17 cellular contexts compared by ENCODE assay signal in the genomic region with DNA sequence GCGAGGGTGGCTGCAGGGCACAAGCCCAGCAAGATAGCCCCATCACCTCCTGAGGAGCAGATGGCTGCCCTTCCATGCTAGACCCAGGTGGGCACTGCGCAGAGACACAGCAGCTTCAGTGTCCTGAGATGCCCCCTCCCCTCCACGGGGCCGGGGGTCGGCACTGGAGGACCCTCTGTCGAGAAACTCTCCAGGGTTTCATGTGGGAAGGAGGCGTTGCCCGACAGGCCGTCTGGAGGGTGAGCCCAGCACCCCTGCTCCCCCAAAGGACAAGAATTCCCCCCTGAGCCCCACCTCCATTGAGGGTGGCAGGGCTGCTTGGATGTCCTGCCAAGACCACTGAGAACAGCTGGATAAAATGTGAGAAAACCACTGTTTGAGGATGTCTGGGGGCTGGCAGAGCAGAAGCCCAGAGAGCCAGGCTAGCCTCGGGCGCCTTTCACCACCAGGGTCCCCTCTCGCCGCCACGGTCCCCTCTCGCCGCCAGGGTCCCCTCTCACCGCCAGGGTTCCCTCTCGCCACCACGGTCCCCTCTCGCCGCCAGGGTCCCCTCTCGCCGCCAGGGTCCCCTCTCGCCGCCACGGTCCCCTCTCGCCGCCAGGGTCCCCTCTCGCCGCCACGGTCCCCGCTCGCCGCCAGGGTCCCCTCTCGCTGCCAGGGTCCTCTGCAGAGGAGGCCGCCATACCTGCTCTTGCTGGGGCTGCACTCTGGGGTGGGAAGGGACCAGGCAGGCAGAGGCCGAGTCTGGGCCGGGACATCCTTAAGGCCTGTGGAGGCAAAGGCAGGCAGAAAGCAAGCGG.
"Had no signal": no experiment of that assay in that cellular context is flagged by ENCODE, and none has a peak within 500 bp of the region (broad histone marks: within the 10 kb centered on the region; RNA-seq: fewer than 3 reads in every experiment).

No MANE protein-coding gene starts in this region.

- DNase-seq: activated B cell treated with CpG ODN at 0.5 μM for 24 hours; activated CD4-positive, alpha-beta T cell treated with anti-CD3 and anti-CD28 coated beads, Interleukin-2, amount 10 ng/mL, durations not matched to agents 7 days and 5 days; activated CD8-positive, alpha-beta memory T cell treated with anti-CD3 and anti-CD28 coated beads for 24 hours; activated effector memory CD4-positive, alpha-beta T cell treated with Interleukin-2 at 50 U/mL for 16 hours; activated T-cell treated with anti-CD3 and anti-CD28 coated beads for 4 hours; central memory CD4-positive, alpha-beta T cell; effector CD8-positive, alpha-beta T cell; foreskin keratinocyte; stimulated activated CD4-positive, alpha-beta T cell treated with anti-CD3 and anti-CD28 coated beads, Interleukin-4, amount 100 ng/mL, for 1 hour; stimulated activated naive B cell treated with anti-CD40 and anti-IgM and Interleukin-4, amounts not matched to agents 10 μg/mL and 1 μg/mL and 100 μg/mL, for 72 hours; SW 1271 had no signal

- H3K4me1 Mint-ChIP-seq: activated B cell treated with CpG ODN at 0.5 μM for 24 hours; activated CD4-positive, alpha-beta T cell treated with anti-CD3 and anti-CD28 coated beads, Interleukin-2, amount 10 ng/mL, durations not matched to agents 7 days and 5 days had no signal

- H3K27ac Mint-ChIP-seq: activated B cell treated with CpG ODN at 0.5 μM for 24 hours; activated naive CD4-positive, alpha-beta T cell treated with anti-CD3 and anti-CD28 coated beads, Interleukin-2, amount 50 U/mL, for 24 hours; stimulated activated naive B cell treated with anti-CD40 and anti-IgM and Interleukin-4, amounts not matched to agents 10 μg/mL and 1 μg/mL and 100 μg/mL, for 72 hours had no signal

- H3K9me3 ChIP-seq: adrenal gland, prostate gland, tibial nerve had no signal

- H3K4me1 ChIP-seq: adrenal gland, foreskin keratinocyte, prostate gland, tibial nerve had no signal

- H3K27ac ChIP-seq: adrenal gland, foreskin keratinocyte, prostate gland, tibial nerve had no signal

- H3K36me3 Mint-ChIP-seq: stimulated activated naive B cell treated with anti-CD40 and anti-IgM and Interleukin-4, amounts not matched to agents 10 μg/mL and 1 μg/mL and 100 μg/mL, for 72 hours had no signal

- H3K4me3 ChIP-seq: adrenal gland, prostate gland, tibial nerve had no signal

- ATAC-seq: foreskin keratinocyte; naive thymus-derived CD8-positive, alpha-beta T cell; stimulated activated naive B cell treated with anti-CD40 and anti-IgM and Interleukin-4, amounts not matched to agents 10 μg/mL and 1 μg/mL and 100 μg/mL, for 72 hours had no signal

- FAIRE-seq: TTC549 had no signal

- H3K4me3 Mint-ChIP-seq: activated B cell treated with CpG ODN at 0.5 μM for 24 hours; activated CD4-positive, alpha-beta T cell treated with anti-CD3 and anti-CD28 coated beads, Interleukin-2, amount 10 ng/mL, durations not matched to agents 7 days and 5 days; activated naive CD4-positive, alpha-beta T cell treated with anti-CD3 and anti-CD28 coated beads, Interleukin-2, amount 50 U/mL, for 24 hours; naive thymus-derived CD8-positive, alpha-beta T cell; stimulated activated naive B cell treated with anti-CD40 and anti-IgM and Interleukin-4, amounts not matched to agents 10 μg/mL and 1 μg/mL and 100 μg/mL, for 72 hours had no signal

- H3K9me3 Mint-ChIP-seq: activated B cell treated with CpG ODN at 0.5 μM for 24 hours; activated naive CD4-positive, alpha-beta T cell treated with anti-CD3 and anti-CD28 coated beads, Interleukin-2, amount 50 U/mL, for 24 hours had no signal

- H3K27me3 ChIP-seq: adrenal gland, foreskin keratinocyte, tibial nerve had no signal

- H3K36me3 ChIP-seq: prostate gland had no signal

- H3K27me3 Mint-ChIP-seq: activated CD4-positive, alpha-beta T cell treated with anti-CD3 and anti-CD28 coated beads, Interleukin-2, amount 10 ng/mL, durations not matched to agents 7 days and 5 days; activated naive CD4-positive, alpha-beta T cell treated with anti-CD3 and anti-CD28 coated beads, Interleukin-2, amount 50 U/mL, for 24 hours; naive thymus-derived CD8-positive, alpha-beta T cell had no signal
